34 cellular contexts compared by ENCODE assay signal in genomic region chr4:126007142-126007541, GRCh38.
"Had no signal": no experiment of that assay in that cellular context is flagged by ENCODE, and none has a peak within 500 bp of the region (broad histone marks: within the 10 kb centered on the region; RNA-seq: fewer than 3 reads in every experiment).

No MANE protein-coding gene starts in this region.

- H3K36me3 ChIP-seq: adrenal gland, ascending aorta, brain microvascular endothelial cell, breast epithelium, cardiac muscle cell had no signal

- H3K4me1 ChIP-seq: adrenal gland, ascending aorta, body of pancreas, breast epithelium had no signal

- H3K27me3 ChIP-seq: adrenal gland, ascending aorta, body of pancreas, brain microvascular endothelial cell, breast epithelium, cardiac muscle cell had no signal

- DNase-seq: activated effector memory CD4-positive, alpha-beta T cell treated with anti-CD3 and anti-CD28 coated beads, Interleukin-2, amount 50 U/mL, for 16 hours; activated effector memory CD4-positive, alpha-beta T cell treated with Interleukin-2 at 50 U/mL for 16 hours; activated gamma-delta T cell; activated gamma-delta T cell treated with Interleukin-2 at 50 U/mL for 16 hours; activated naive CD4-positive, alpha-beta T cell; activated naive CD4-positive, alpha-beta T cell treated with anti-CD3 and anti-CD28 coated beads for 36 hours; activated naive CD4-positive, alpha-beta T cell treated with anti-CD3 and anti-CD28 coated beads, Interleukin-2, amount 10 ng/mL, durations not matched to agents 7 days and 5 days; activated naive CD4-positive, alpha-beta T cell treated with anti-CD3 and anti-CD28 coated beads, Interleukin-2, amount 50 U/mL, for 16 hours; activated naive CD4-positive, alpha-beta T cell treated with Interleukin-2 at 50 U/mL for 16 hours; activated naive CD8-positive, alpha-beta T cell treated with anti-CD3 and anti-CD28 coated beads for 36 hours; activated naive CD8-positive, alpha-beta T cell treated with anti-CD3 and anti-CD28 coated beads, Interleukin-2, amount 10 ng/mL, durations not matched to agents 7 days and 5 days; activated naive CD8-positive, alpha-beta T cell treated with anti-CD3 and anti-CD28 coated beads, Interleukin-2, amount 50 U/mL, for 24 hours; activated T-cell treated with anti-CD3 and anti-CD28 coated beads, Interleukin-2, amount 50 U/mL, for 1 hour; activated T-cell treated with anti-CD3 and anti-CD28 coated beads, Interleukin-2, amount 50 U/mL, for 24 hours; activated T-cell treated with anti-CD3 and anti-CD28 coated beads, Interleukin-2, amount 50 U/mL, for 4 hours; activated T-cell treated with anti-CD3 and anti-CD28 coated beads, Interleukin-2, amount 50 U/mL, for 48 hours; activated T-cell treated with anti-CD3 and anti-CD28 coated beads, Interleukin-2, amount 50 U/mL, for 72 hours; adrenal gland; amniotic stem cell; amygdala; anterior cingulate cortex; aorta; body of pancreas; brain microvascular endothelial cell; caudate nucleus; central memory CD4-positive, alpha-beta T cell; cerebellar nuclear complex had no signal

- H3K27ac ChIP-seq: adrenal gland, ascending aorta, body of pancreas, brain microvascular endothelial cell, breast epithelium, cardiac muscle cell had no signal

- H3K9me3 ChIP-seq: ascending aorta, body of pancreas had no signal

- ATAC-seq: activated naive CD4-positive, alpha-beta T cell treated with anti-CD3 and anti-CD28 coated beads, Interleukin-2, amount 50 U/mL, for 72 hours; activated naive CD8-positive, alpha-beta T cell treated with anti-CD3 and anti-CD28 coated beads, Interleukin-2, amount 50 U/mL, for 24 hours; activated T-cell treated with anti-CD3 and anti-CD28 coated beads, Interleukin-2, amount 50 U/mL, for 4 hours; activated T-cell treated with anti-CD3 and anti-CD28 coated beads, Interleukin-2, amount 50 U/mL, for 72 hours; activated T-helper 17 cell treated with anti-CD3 and anti-CD28 coated beads, Interleukin-2, amount 50 U/mL, for 72 hours; body of pancreas had no signal

- H3K4me3 ChIP-seq: adrenal gland, ascending aorta, body of pancreas, breast epithelium, cardiac muscle cell had no signal

- FAIRE-seq: astrocyte, bronchial epithelial cell had no signal
